ENCODE assay signal across 26 cellular contexts in the genomic region with DNA sequence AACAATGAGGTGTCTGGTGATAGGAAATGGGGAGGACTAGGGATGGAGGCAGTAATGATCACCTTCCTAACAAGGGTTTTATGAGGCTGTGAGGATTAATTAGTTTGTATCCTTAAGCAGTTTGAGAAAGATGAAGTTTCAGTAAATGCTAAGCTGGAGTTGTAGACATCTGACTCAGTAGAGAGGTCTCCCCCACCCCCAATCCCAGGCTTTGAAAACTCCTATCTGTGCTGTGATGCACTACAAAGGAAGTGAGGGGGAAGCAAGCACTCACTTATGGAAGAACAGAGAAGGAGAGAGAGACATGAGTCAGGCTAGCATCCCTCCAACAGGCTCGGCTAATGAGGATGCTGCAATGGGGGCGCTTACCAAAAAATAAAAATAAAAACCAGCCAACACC. TPM values are rescaled to one million over a fixed set of nuclear protein-coding genes. Genes with fewer than 3 reads are reported as not detected.
DNase-seq lines count a peak whose midpoint lies in the region; TF ChIP-seq lines count a peak whose summit lies in the region.
"Had no signal": no experiment of that assay in that cellular context is flagged by ENCODE, and none has a peak within 500 bp of the region (broad histone marks: within the 10 kb centered on the region; RNA-seq: fewer than 3 reads in every experiment).

No MANE protein-coding gene starts in this region.

- no peak overlapping the region for H3K14ac ChIP-seq in H9 (ENCODE audit: insufficient read depth, low read length)

- peaks cover 22 to 41% of the 10 kb centered on the region in 2 experiments for H3K4me1 Mint-ChIP-seq in H9

- H4K20me1 ChIP-seq in H9 (ENCODE audit: control insufficient read depth, insufficient read depth, insufficient read length), result no peaks in the 10 kb centered on the region
- H4K20me1 ChIP-seq in neural cell (ENCODE audit: insufficient read depth), result no peaks in the 10 kb centered on the region
- H4K20me1 ChIP-seq in MM.1S (ENCODE audit: insufficient read depth, low read length), result no peaks in the 10 kb centered on the region

- H3K36me3 Mint-ChIP-seq in H9 (ENCODE audit: insufficient read depth in 1 of 3, low read depth in 3 of 3), result no peaks in the 10 kb centered on the region
- H3K36me3 Mint-ChIP-seq: activated naive CD4-positive, alpha-beta T cell treated with anti-CD3 and anti-CD28 coated beads, Interleukin-2, amount 50 U/mL, for 24 hours; CD8-positive, alpha-beta T cell had no signal

- no CpG with 5 or more reads among the region's 2 CpGs for WGBS in H9 (ENCODE audit: extremely low coverage, insufficient read length, low lambda C conversion rate)

- H3K79me1 ChIP-seq in H9 (ENCODE audit: insufficient read depth, low read depth, low read length, poor library complexity, severe bottlenecking), result no peaks in the 10 kb centered on the region

- no peak overlapping the region for H4K91ac ChIP-seq in H9 (ENCODE audit: insufficient read length, low read depth, low read length)

- no peak overlapping the region for H2BK15ac ChIP-seq in H9 (ENCODE audit: low read depth, low read length)

- no peak overlapping the region for H2BK12ac ChIP-seq in H9 (ENCODE audit: insufficient read length, low read depth, low read length)

- H3K23ac ChIP-seq in H9 (ENCODE audit: insufficient read length, low read depth, low read length), result no peak overlapping the region

- H3K4me1 ChIP-seq in H9 (ENCODE audit: insufficient read depth, low read length) (0 out of 2 replicates have a peak, but pooled peaks cover 8% of the 10 kb centered on the region), MM.1S (ENCODE audit: low read length) (no peaks in the 10 kb centered on the region)

- H4K5ac ChIP-seq in H9 (ENCODE audit: insufficient read length, low read depth, low read length), result no peak overlapping the region

- TF ChIP-seq EP300 in neural cell (conservative IDR thresholded peaks at IDR 0.05; ENCODE audit: poor library complexity, severe bottlenecking), result no peak

- H3K27ac ChIP-seq in H9 (ENCODE audit: insufficient read length, low read depth, low read length) (no peak overlapping the region), caudate nucleus (ENCODE audit: low read depth, low read length) (peak overlapping the region; percentile 86), neural cell (ENCODE audit: low read length) (no peak overlapping the region), MM.1S (ENCODE audit: low read length) (no peak overlapping the region)
- H3K27ac ChIP-seq: 22Rv1, KMS-11, tibial artery had no signal

- H3K36me3 ChIP-seq in neural cell (ENCODE audit: insufficient read depth, low read length) (no peaks in the 10 kb centered on the region), MM.1S (replicated peaks; ENCODE audit: insufficient read depth, low read length) (no peaks in the 10 kb centered on the region)
- H3K36me3 ChIP-seq: tibial artery had no signal

- no peaks in the 10 kb centered on the region for H3K9me3 ChIP-seq in H9 (ENCODE audit: control insufficient read depth, low read depth, low read length)
- no peaks in the 10 kb centered on the region for H3K9me3 ChIP-seq in neural cell (ENCODE audit: low read length)
- no peaks in the 10 kb centered on the region for H3K9me3 ChIP-seq in MM.1S (replicated peaks; ENCODE audit: insufficient read depth, low read length)
- H3K9me3 ChIP-seq: tibial artery had no signal

- TF ChIP-seq RAD21 in neural cell (conservative IDR thresholded peaks at IDR 0.05), result no peak

- H3F3A ChIP-seq in neural cell (ENCODE audit: insufficient read depth, low read length, poor library complexity, severe bottlenecking), result no peaks in the 10 kb centered on the region
- H3F3A ChIP-seq in MM.1S (ENCODE audit: insufficient read depth, low read length), result no peaks in the 10 kb centered on the region

- no peak overlapping the region for H3K18ac ChIP-seq in H9 (ENCODE audit: insufficient read length, low read depth, low read length)

- no peaks in the 10 kb centered on the region; a peak in 1 of 5 replicates for H3K9me3 Mint-ChIP-seq in H9
- H3K9me3 Mint-ChIP-seq: activated naive CD4-positive, alpha-beta T cell treated with anti-CD3 and anti-CD28 coated beads, Interleukin-2, amount 50 U/mL, for 24 hours; activated T-helper 1 cell treated with anti-CD3 and anti-CD28 coated beads, Interleukin-12 subunit alpha, Interleukin-12 subunit beta, Interleukin-2, Interleukin-4 antibody, amounts not matched to agents 30 ng/mL and 10 ng/mL and 1 ng/mL, durations not matched to agents 14 hours and 24 hours and 36 hours; CD8-positive, alpha-beta T cell; memory B cell; stimulated activated naive B cell treated with anti-CD40 and anti-IgM and Interleukin-4, amounts not matched to agents 10 μg/mL and 1 μg/mL and 100 μg/mL, for 72 hours had no signal

- H3K4me3 Mint-ChIP-seq in H9, result 0 out of 5 replicates have a peak overlapping the region, but pooled peaks of 1 of the 2 experiments have one; percentile 9
- H3K4me3 Mint-ChIP-seq: activated T-helper 1 cell treated with anti-CD3 and anti-CD28 coated beads, Interleukin-12 subunit alpha, Interleukin-12 subunit beta, Interleukin-2, Interleukin-4 antibody, amounts not matched to agents 30 ng/mL and 10 ng/mL and 1 ng/mL, durations not matched to agents 14 hours and 24 hours and 36 hours; CD8-positive, alpha-beta T cell; memory B cell; naive B cell; stimulated activated naive B cell treated with anti-CD40 and anti-IgM and Interleukin-4, amounts not matched to agents 10 μg/mL and 1 μg/mL and 100 μg/mL, for 72 hours had no signal

- no peak overlapping the region for H2BK20ac ChIP-seq in H9 (ENCODE audit: low read depth, low read length, poor library complexity, severe bottlenecking)

- H3K79me2 ChIP-seq in H9 (ENCODE audit: insufficient read depth, low read length) (no peaks in the 10 kb centered on the region), neural cell (replicated peaks; ENCODE audit: insufficient read depth, low read length) (no peaks in the 10 kb centered on the region), MM.1S (ENCODE audit: low read length) (no peaks in the 10 kb centered on the region)

- DNase-seq in NCI-H82 (lab: John Stamatoyannopoulos, UW) (peak; percentile 35), NCI-H82 treated with DMSO at 0.1 percent for 48 hours (lab: John Stamatoyannopoulos, UW; ENCODE audit: unreplicated experiment) (no peak), H9 (no peak), caudate nucleus (lab: John Stamatoyannopoulos, UW) (peak in 17 of 61 donors; percentile 26 to 89 (median 52)), MM.1S (no peak), NOMO-1 treated with DMSO at 0.1 percent for 48 hours (lab: John Stamatoyannopoulos, UW; ENCODE audit: unreplicated experiment) (no peak)
- DNase-seq in stimulated activated naive CD4-positive, alpha-beta T cell treated with Interleukin-2 at 50 U/mL for 16 hours (lab: John Stamatoyannopoulos, UW), result no peak
- DNase-seq: activated CD4-positive, alpha-beta T cell treated with anti-CD3 and anti-CD28 coated beads for 4 hours; CD8-positive, alpha-beta T cell; DMS 273 treated with DMSO at 0.1 percent for 48 hours; effector CD4-positive, alpha-beta T cell; GOT3; left colon; naive B cell; NCI-H1436 treated with DMSO at 0.1 percent for 48 hours; NCI-H524 treated with DMSO at 0.1 percent for 48 hours; stimulated activated CD4-positive, alpha-beta T cell treated with anti-CD3 and anti-CD28 coated beads, Interleukin-4, amount 100 ng/mL, for 1 hour; stimulated activated naive B cell treated with anti-CD40 and anti-IgM and Interleukin-4, amounts not matched to agents 10 μg/mL and 1 μg/mL and 100 μg/mL, for 72 hours; tibial artery had no signal

- peaks cover 17% of the 10 kb centered on the region for H3K23me2 ChIP-seq in H9 (ENCODE audit: insufficient read length, low read depth, low read length, poor library complexity, severe bottlenecking)

- H3K9me2 ChIP-seq in neural cell (ENCODE audit: insufficient read depth, low read length) (no peaks in the 10 kb centered on the region), MM.1S (replicated peaks; ENCODE audit: insufficient read depth, low read length) (no peaks in the 10 kb centered on the region)

- H2BK120ac ChIP-seq in H9 (ENCODE audit: low read depth, low read length, poor library complexity, severe bottlenecking), result no peak overlapping the region

- TF ChIP-seq CTCF in H9 (conservative IDR thresholded peaks at IDR 0.05) (no peak), neural cell (IDR thresholded peaks at IDR 0.05; ENCODE audit: poor library complexity, severe bottlenecking) (no peak), MM.1S (IDR thresholded peaks at IDR 0.05; ENCODE audit: low read length) (no peak)

- H4K8ac ChIP-seq in H9 (replicated peaks; ENCODE audit: insufficient read length, low read depth, low read length), result no peak overlapping the region

- H3K27me3 ChIP-seq in H9 (ENCODE audit: insufficient read depth, low read length), result no peaks in the 10 kb centered on the region; the same call in 1 of the 2 replicates
- peaks cover 14% of the 10 kb centered on the region for H3K27me3 ChIP-seq in neural cell (ENCODE audit: insufficient read depth, low read depth, low read length)
- H3K27me3 ChIP-seq in MM.1S (replicated peaks; ENCODE audit: insufficient read depth, low read length), result no peaks in the 10 kb centered on the region

- H2AK5ac ChIP-seq in H9 (ENCODE audit: insufficient read length, low read length), result no peak overlapping the region

- H2AFZ ChIP-seq in H9 (ENCODE audit: low read length), result no peak overlapping the region
- H2AFZ ChIP-seq in neural cell (ENCODE audit: low read depth, low read length), result no peak overlapping the region
- H2AFZ ChIP-seq in MM.1S (ENCODE audit: low read length), result no peak overlapping the region

- no peak overlapping the region; a peak in 1 of 7 replicates for H3K27ac Mint-ChIP-seq in H9
- H3K27ac Mint-ChIP-seq: activated T-helper 1 cell treated with anti-CD3 and anti-CD28 coated beads, Interleukin-12 subunit alpha, Interleukin-12 subunit beta, Interleukin-2, Interleukin-4 antibody, amounts not matched to agents 30 ng/mL and 10 ng/mL and 1 ng/mL, durations not matched to agents 14 hours and 24 hours and 36 hours; CD8-positive, alpha-beta T cell; memory B cell; naive B cell; stimulated activated naive B cell treated with anti-CD40 and anti-IgM and Interleukin-4, amounts not matched to agents 10 μg/mL and 1 μg/mL and 100 μg/mL, for 72 hours had no signal

- no peak overlapping the region for H3K56ac ChIP-seq in H9 (ENCODE audit: insufficient read length, low read depth, low read length)

- no peak overlapping the region for H2BK5ac ChIP-seq in H9 (ENCODE audit: insufficient read length, low read length)

- no peak overlapping the region for H3K4ac ChIP-seq in H9 (ENCODE audit: low read depth, low read length)

- H3K9ac ChIP-seq in H9 (ENCODE audit: extremely low read depth, insufficient read length, low read length) (no peak overlapping the region), neural cell (ENCODE audit: low read length) (no peak overlapping the region), MM.1S (ENCODE audit: low read length) (no peak overlapping the region)
- H3K9ac ChIP-seq: KMS-11 had no signal

- H3K4me3 ChIP-seq in neural cell (ENCODE audit: low read length), result peak overlapping the region; percentile 21
- H3K4me3 ChIP-seq in MM.1S (ENCODE audit: low read length), result no peak overlapping the region
- H3K4me3 ChIP-seq: tibial artery had no signal

- no peak overlapping the region for H3T11ph ChIP-seq in H9 (ENCODE audit: low read length)

- peak overlapping the region; percentile 31 for H3K4me2 ChIP-seq in H9 (ENCODE audit: insufficient read depth, insufficient read length, low read length)
- H3K4me2 ChIP-seq in neural cell (ENCODE audit: low read length), result no peak overlapping the region
- no peak overlapping the region for H3K4me2 ChIP-seq in MM.1S (ENCODE audit: low read depth, low read length)
- H3K4me2 ChIP-seq: KMS-11 had no signal

- H3K27me3 Mint-ChIP-seq in H9 (ENCODE audit: low read depth), result peaks cover 32% of the 10 kb centered on the region
- H3K27me3 Mint-ChIP-seq: activated naive CD4-positive, alpha-beta T cell treated with anti-CD3 and anti-CD28 coated beads, Interleukin-2, amount 50 U/mL, for 24 hours had no signal

RNA-seq across cellular contexts. Expression of gene BCL11B, which starts 5.5 kb away (rescaled TPM):
- 4.9 and 5.1 TPM in 2 replicates for total RNA-seq in H9 (2021)
- polyA plus RNA-seq in neural cell, result 98.9 and 104 TPM in 2 replicates
- 259 and 270 TPM in 2 replicates for polyA minus RNA-seq in neural cell
- total RNA-seq: G401 had no signal
